ENCODE assay signal across 2 cellular contexts in genomic region chr1:158752155-158752712, GRCh38.
TF ChIP-seq lines count a peak whose summit lies in the region.

No MANE protein-coding gene starts in this region.

TF ChIP-seq in K562, 482 proteins besides CTCF, POLR2A, EP300 and RAD21:
- TF ChIP-seq CCNT2 (IDR thresholded peaks at IDR 0.05; ENCODE audit: borderline replicate concordance, extremely low read depth, insufficient read length, low read depth, low read length) (no peak), SREBF2 (CRISPR knock-in tag; IDR thresholded peaks at IDR 0.05) (no peak), SLC30A9 (CRISPR knock-in tag; IDR thresholded peaks at IDR 0.05) (no peak), BHLHE40 (IDR thresholded peaks at IDR 0.05; ENCODE audit: low read length) (no peak), ELK3 (CRISPR knock-in tag; IDR thresholded peaks at IDR 0.05) (no peak), ZBTB7A (IDR thresholded peaks at IDR 0.05; ENCODE audit: borderline replicate concordance, control insufficient read depth, low read depth, low read length) (no peak), USF1 (CRISPR knock-in tag; IDR thresholded peaks at IDR 0.05) (no peak), SIX5 (IDR thresholded peaks at IDR 0.05; ENCODE audit: borderline replicate concordance in 1 of 2, insufficient read depth in 1 of 2, low read depth in 1 of 2, low read length in 2 of 2) (no peak), NCOA1 (IDR thresholded peaks at IDR 0.05; ENCODE audit: low read depth) (no peak), RERE (CRISPR knock-in tag; IDR thresholded peaks at IDR 0.05; ENCODE audit: borderline replicate concordance) (no peak), ZNF512 (tag; IDR thresholded peaks at IDR 0.05) (no peak), RUNX1 (IDR thresholded peaks at IDR 0.05; ENCODE audit: low read depth) (no peak), ZNF121 (CRISPR knock-in tag; conservative IDR thresholded peaks at IDR 0.05) (no peak), MYNN (IDR thresholded peaks at IDR 0.05) (no peak), MYNN (CRISPR knock-in tag; IDR thresholded peaks at IDR 0.05) (no peak), UBTF (IDR thresholded peaks at IDR 0.05; ENCODE audit: borderline replicate concordance in 1 of 2, low read depth in 2 of 2, low read length in 2 of 2) (no peak), ZNF274 (IDR thresholded peaks at IDR 0.05; ENCODE audit: borderline replicate concordance, low read depth, low read length) (no peak), ZNF311 (CRISPR knock-in tag; IDR thresholded peaks at IDR 0.05) (no peak)
TF ChIP-seq in K562: peak in this region for 0.

TF ChIP-seq in H1, 55 proteins besides CTCF, POLR2A, EP300 and RAD21:
- TF ChIP-seq CTBP2 (IDR thresholded peaks at IDR 0.05; ENCODE audit: borderline replicate concordance, insufficient read depth, insufficient read length, low read length) (no peak), EGR1 (IDR thresholded peaks at IDR 0.05; ENCODE audit: borderline replicate concordance, low read depth, low read length) (no peak), PHF8 (conservative IDR thresholded peaks at IDR 0.05; ENCODE audit: low read depth, low read length) (no peak), RXRA (IDR thresholded peaks at IDR 0.05; ENCODE audit: insufficient read depth, low read depth, low read length) (no peak), CHD2 (IDR thresholded peaks at IDR 0.05; ENCODE audit: low read length) (no peak), SRF (IDR thresholded peaks at IDR 0.05; ENCODE audit: low read depth, low read length) (no peak), SIX5 (IDR thresholded peaks at IDR 0.05; ENCODE audit: low read depth, low read length) (no peak), RFX5 (IDR thresholded peaks at IDR 0.05; ENCODE audit: borderline replicate concordance, low read depth, low read length) (no peak), BRCA1 (IDR thresholded peaks at IDR 0.05; ENCODE audit: low read depth, low read length) (no peak), SUZ12 (IDR thresholded peaks at IDR 0.05; ENCODE audit: low read length) (no peak), TAF7 (optimal IDR thresholded peaks at IDR 0.05; ENCODE audit: borderline replicate concordance, low read depth, low read length) (no peak), SP2 (IDR thresholded peaks at IDR 0.05; ENCODE audit: low read length) (no peak), SIN3A (conservative IDR thresholded peaks at IDR 0.05 in 1 of 2, IDR thresholded peaks at IDR 0.05 in 1 of 2; ENCODE audit: low read depth in 1 of 2, low read length in 2 of 2) (no peak), CBX5 (IDR thresholded peaks at IDR 0.05; ENCODE audit: low read depth, low read length) (no peak), POLR2AphosphoS5 (IDR thresholded peaks at IDR 0.05; ENCODE audit: low read depth, low read length) (no peak), BCL11A (IDR thresholded peaks at IDR 0.05; ENCODE audit: low read depth in 2 of 2, low read length in 2 of 2) (no peak)
TF ChIP-seq in H1: peak in this region for 0.
